ENCODE assay signal across 14 cellular contexts in genomic region chr3:194314669-194315068, GRCh38. TPM values are rescaled to one million over a fixed set of nuclear protein-coding genes. Genes with fewer than 3 reads are reported as not detected.
DNase-seq lines count a peak whose midpoint lies in the region; TF ChIP-seq lines count a peak whose summit lies in the region.
"Had no signal": no experiment of that assay in that cellular context is flagged by ENCODE, and none has a peak within 500 bp of the region (broad histone marks: within the 10 kb centered on the region; RNA-seq: fewer than 3 reads in every experiment).

No MANE protein-coding gene starts in this region.

- no peaks in the 10 kb centered on the region for H3F3A ChIP-seq in Loucy (ENCODE audit: low read depth)

- H3K4me3 Mint-ChIP-seq in CD14-positive monocyte (peak overlapping the region; percentile 81 to 93), endodermal cell (peak overlapping the region; percentile 49)

- no peak overlapping the region for H2AFZ ChIP-seq in Loucy (ENCODE audit: low read length)
- H2AFZ ChIP-seq in osteoblast (ENCODE audit: low read length), result no peak overlapping the region

- peaks cover 54 to 78% (median 55%) of the 10 kb centered on the region in 3 donors for H3K27me3 Mint-ChIP-seq in CD14-positive monocyte (ENCODE audit: low read depth in 3 of 3)
- peaks cover 31% of the 10 kb centered on the region for H3K27me3 Mint-ChIP-seq in endodermal cell (ENCODE audit: insufficient read depth)

- H3K9me2 ChIP-seq in Loucy (replicated peaks; ENCODE audit: low read depth, low read length), result no peaks in the 10 kb centered on the region

- H3K27ac ChIP-seq in endodermal cell (ENCODE audit: low read depth, low read length) (no peak overlapping the region), osteoblast (ENCODE audit: low read depth, low read length) (no peak overlapping the region)
- H3K27ac ChIP-seq: thoracic aorta had no signal

- peak overlapping the region; percentile 68 for H3K4me2 ChIP-seq in Loucy (ENCODE audit: low read depth, low read length, poor library complexity, severe bottlenecking)
- peak overlapping the region; percentile 80 for H3K4me2 ChIP-seq in osteoblast (ENCODE audit: insufficient read depth, low read length)

- 83 to 88% methylated on average over 4 to 10 of the region's 10 CpGs for WGBS in endodermal cell (ENCODE audit: insufficient coverage in 1 of 2, insufficient read length in 1 of 2), 2 experiments

- H3K79me2 ChIP-seq in Loucy (ENCODE audit: insufficient read depth, low read length), result no peaks in the 10 kb centered on the region
- no peaks in the 10 kb centered on the region for H3K79me2 ChIP-seq in osteoblast (ENCODE audit: insufficient read depth, low read length)

- H3K4me3 ChIP-seq in Loucy (ENCODE audit: low read length, poor library complexity, severe bottlenecking) (no peak overlapping the region), endodermal cell (ENCODE audit: low read length) (no peak overlapping the region), osteoblast (ENCODE audit: insufficient read depth, low read length) (peak overlapping the region; percentile 67)

- no peaks in the 10 kb centered on the region for H3K36me3 ChIP-seq in Loucy (ENCODE audit: insufficient read depth, low read length)
- H3K36me3 ChIP-seq in endodermal cell (ENCODE audit: control insufficient read depth, insufficient read depth, low read length), result no peaks in the 10 kb centered on the region
- H3K36me3 ChIP-seq in osteoblast (ENCODE audit: insufficient read depth, low read length), result no peaks in the 10 kb centered on the region
- H3K36me3 ChIP-seq: thoracic aorta had no signal

- intact Hi-C loops in CD14-positive monocyte (cut with micrococcal nuclease), result loop anchor here in 1 of 2 donors (2.0 to 10.0 kb wide), 2 partner anchors 534 to 650 kb away; no protein-coding TSS in a partner anchor

- peaks cover 7 to 20% (median 11%) of the 10 kb centered on the region in 7 donors for H3K9me3 Mint-ChIP-seq in CD14-positive monocyte
- H3K9me3 Mint-ChIP-seq in endodermal cell, result peaks cover 24% of the 10 kb centered on the region

- H3K9ac ChIP-seq in Loucy (ENCODE audit: low read depth, low read length, poor library complexity, severe bottlenecking) (peak overlapping the region; percentile 56), endodermal cell (ENCODE audit: extremely low read depth, low read length, poor library complexity, severe bottlenecking) (no peak overlapping the region)

- no peaks in the 10 kb centered on the region for H4K20me1 ChIP-seq in Loucy (ENCODE audit: insufficient read depth, low read length, poor library complexity, severe bottlenecking)
- H4K20me1 ChIP-seq in osteoblast (ENCODE audit: insufficient read depth, low read length), result no peaks in the 10 kb centered on the region

- H3K9me3 ChIP-seq in Loucy (ENCODE audit: insufficient read depth, low read depth, low read length) (peaks cover 11% of the 10 kb centered on the region; the same call in 1 of the 2 replicates), endodermal cell (ENCODE audit: control insufficient read depth, low read length) (peaks cover 21% of the 10 kb centered on the region), osteoblast (ENCODE audit: low read depth, low read length) (peaks cover 3% of the 10 kb centered on the region)
- H3K9me3 ChIP-seq: thoracic aorta had no signal

- no peak for TF ChIP-seq CTCF in CD14-positive monocyte (IDR thresholded peaks at IDR 0.05)
- no peak for TF ChIP-seq CTCF in Loucy (conservative IDR thresholded peaks at IDR 0.05; ENCODE audit: low read length)
- no peak for TF ChIP-seq CTCF in endodermal cell (conservative IDR thresholded peaks at IDR 0.05)
- no peak for TF ChIP-seq CTCF in osteoblast (IDR thresholded peaks at IDR 0.05; ENCODE audit: extremely low read depth, low read depth, low read length)

- H3K36me3 Mint-ChIP-seq in CD14-positive monocyte, result no peaks in the 10 kb centered on the region
- H3K36me3 Mint-ChIP-seq in endodermal cell (ENCODE audit: low read depth), result peaks cover 8% of the 10 kb centered on the region

- no peak for DNase-seq in CD14-positive monocyte (ENCODE audit: low spot score)
- no peak for DNase-seq in endodermal cell
- no peak for DNase-seq in osteoblast (ENCODE audit: insufficient read length, low spot score, missing footprints)
- DNase-seq in NOMO-1 treated with DMSO at 0.1 percent for 48 hours (lab: John Stamatoyannopoulos, UW; ENCODE audit: unreplicated experiment), result no peak
- no peak for DNase-seq in OCI-M2 (lab: John Stamatoyannopoulos, UW; ENCODE audit: unreplicated experiment)
- DNase-seq in SIG-M5 treated with dmso at 0.1 percent for 504 hours (lab: John Stamatoyannopoulos, UW; ENCODE audit: unreplicated experiment), result no peak
- no peak for DNase-seq in SW 1271 (lab: John Stamatoyannopoulos, UW)
- DNase-seq: midbrain, NCI-H1694, RPMI8226 had no signal

- H3K27ac Mint-ChIP-seq in CD14-positive monocyte (no peak overlapping the region), endodermal cell (no peak overlapping the region)

- H3K27me3 ChIP-seq in Loucy (ENCODE audit: insufficient read depth, low read length, poor library complexity, severe bottlenecking) (no peaks in the 10 kb centered on the region), endodermal cell (ENCODE audit: control insufficient read depth, insufficient read depth, low read length, poor library complexity, severe bottlenecking) (peaks cover 23% of the 10 kb centered on the region), osteoblast (ENCODE audit: insufficient read depth, low read length) (peaks cover 71% of the 10 kb centered on the region)

- H3K4me1 Mint-ChIP-seq in CD14-positive monocyte (peaks cover 8% of the 10 kb centered on the region), endodermal cell (peaks cover 20% of the 10 kb centered on the region)

- H3K4me1 ChIP-seq in Loucy (ENCODE audit: insufficient read depth, low read length, poor library complexity, severe bottlenecking) (peaks cover 21% of the 10 kb centered on the region), endodermal cell (ENCODE audit: control insufficient read depth, insufficient read depth, low read length) (no peaks in the 10 kb centered on the region), osteoblast (ENCODE audit: insufficient read depth, low read length) (peaks cover 9% of the 10 kb centered on the region)

RNA-seq across cellular contexts. Expression of gene CPN2, which starts 36.5 kb away (rescaled TPM):
- polyA plus RNA-seq in CD14-positive monocyte, result not detected
- total RNA-seq in endodermal cell (under 1 TPM in 1 of 2 donors, not detected in 1; 0.22 TPM), osteoblast (under 0.01 and 0.29 TPM in 2 replicates)
- polyA plus RNA-seq in endodermal cell (2013, experiment 1 of 2), result 0.11 TPM
- not detected for polyA plus RNA-seq in endodermal cell (2013, experiment 2 of 2)
- total RNA-seq: bronchial epithelial cell, glomerular endothelial cell, thoracic aorta had no signal

RNA-seq across cellular contexts. Expression of gene LRRC15, which starts 54.9 kb away (rescaled TPM):
- not detected for polyA plus RNA-seq in CD14-positive monocyte
- total RNA-seq in endodermal cell, result under 1 TPM in 1 of 2 donors, not detected in 1; 0.11 TPM
- polyA plus RNA-seq in endodermal cell (2013, experiment 1 of 2), result 0.07 TPM
- polyA plus RNA-seq in endodermal cell (2013, experiment 2 of 2), result 0.25 TPM
- 3.6 and 5.0 TPM in 2 replicates for total RNA-seq in osteoblast
- total RNA-seq: bronchial epithelial cell, glomerular endothelial cell had no signal
